In genomic region chr2:237726401-237726830, GRCh38 we compare ENCODE assay signal across 8 cellular contexts.
DNase-seq lines count a peak whose midpoint lies in the region; ATAC-seq and TF ChIP-seq lines count a peak whose summit lies in the region.

No MANE protein-coding gene starts in this region.

- intact Hi-C loops in tibial artery (cut with DNase I; ENCODE audit: low total_unique reads), result no loop called here

- TF ChIP-seq CTCF in VCaP (conservative IDR thresholded peaks at IDR 0.05), result no peak
- TF ChIP-seq CTCF in right atrium auricular region (IDR thresholded peaks at IDR 0.05), result no peak
- TF ChIP-seq CTCF in tibial artery (IDR thresholded peaks at IDR 0.05), result no peak

- H3K4me3 Mint-ChIP-seq in stimulated activated memory B cell treated with anti-CD40 and anti-IgM and Interleukin-4, amounts not matched to agents 10 μg/mL and 1 μg/mL and 100 μg/mL, for 72 hours, result no peak overlapping the region

- DNase-seq in NCI-H1417 treated with DMSO at 0.1 percent for 48 hours (lab: John Stamatoyannopoulos, UW), result peak; percentile 82
- DNase-seq in right atrium auricular region (ENCODE audit: low spot score), result peak; percentile 56
- DNase-seq in tibial artery, result peak in 1 of 2 donors; percentile 66
- no peak for DNase-seq in activated naive CD4-positive, alpha-beta T cell (lab: John Stamatoyannopoulos, UW)
- DNase-seq in stimulated activated CD4-positive, alpha-beta T cell treated with anti-CD3 and anti-CD28 coated beads, Interleukin-4, amount 100 ng/mL, for 4 hours, result no peak

- H3K4me1 ChIP-seq in right atrium auricular region (peaks cover 0 to 81% of the 10 kb centered on the region in 2 donors), tibial artery (peaks cover 0 to 95% (median 49%) of the 10 kb centered on the region in 4 donors)

- no peaks in the 10 kb centered on the region for H3K9me3 Mint-ChIP-seq in stimulated activated memory B cell treated with anti-CD40 and anti-IgM and Interleukin-4, amounts not matched to agents 10 μg/mL and 1 μg/mL and 100 μg/mL, for 72 hours

- H3K4me1 Mint-ChIP-seq in stimulated activated memory B cell treated with anti-CD40 and anti-IgM and Interleukin-4, amounts not matched to agents 10 μg/mL and 1 μg/mL and 100 μg/mL, for 72 hours, result peaks cover 61% of the 10 kb centered on the region

- H3K9me3 ChIP-seq in right atrium auricular region, result no peaks in the 10 kb centered on the region
- no peaks in the 10 kb centered on the region for H3K9me3 ChIP-seq in tibial artery

- H3K27me3 ChIP-seq in right atrium auricular region, result no peaks in the 10 kb centered on the region
- no peaks in the 10 kb centered on the region for H3K27me3 ChIP-seq in tibial artery

- no peak for ATAC-seq in GM21526 (IDR thresholded peaks at IDR 0.05; ENCODE audit: low FRiP score, unreplicated experiment)
- ATAC-seq in stimulated activated memory B cell treated with anti-CD40 and anti-IgM and Interleukin-4, amounts not matched to agents 10 μg/mL and 1 μg/mL and 100 μg/mL, for 72 hours, result no peak

- H3K27ac ChIP-seq in VCaP (peak overlapping the region; percentile 100), right atrium auricular region (peak overlapping the region; percentile 43 to 48), tibial artery (peak overlapping the region; percentile 1 to 17)

- no peak overlapping the region for H3K27ac Mint-ChIP-seq in stimulated activated memory B cell treated with anti-CD40 and anti-IgM and Interleukin-4, amounts not matched to agents 10 μg/mL and 1 μg/mL and 100 μg/mL, for 72 hours

- H3K36me3 ChIP-seq in right atrium auricular region (no peaks in the 10 kb centered on the region), tibial artery (peaks cover 0 to 3% (median 0%) of the 10 kb centered on the region in 3 donors)

- peaks cover 40% of the 10 kb centered on the region for H3K36me3 Mint-ChIP-seq in stimulated activated memory B cell treated with anti-CD40 and anti-IgM and Interleukin-4, amounts not matched to agents 10 μg/mL and 1 μg/mL and 100 μg/mL, for 72 hours

- no peaks in the 10 kb centered on the region for H3K27me3 Mint-ChIP-seq in stimulated activated memory B cell treated with anti-CD40 and anti-IgM and Interleukin-4, amounts not matched to agents 10 μg/mL and 1 μg/mL and 100 μg/mL, for 72 hours

- H3K4me3 ChIP-seq in right atrium auricular region (no peak overlapping the region), tibial artery (no peak overlapping the region)

Comparison
In these comparisons a context has a peak if more than half of its experiments do, and no peak if none do; other contexts are left out.
1. DNase-seq: peak in NCI-H1417 treated with DMSO at 0.1 percent for 48 hours (single experiment) and right atrium auricular region (single experiment); none in activated naive CD4-positive, alpha-beta T cell (0 of 4) and stimulated activated CD4-positive, alpha-beta T cell treated with anti-CD3 and anti-CD28 coated beads, Interleukin-4, amount 100 ng/mL, for 4 hours (0 of 2).
2. H3K27ac ChIP-seq: peak in every context shown above with its lines; median percentile 100 in VCaP; 46 in right atrium auricular region; 9 in tibial artery.